Comparison of ENCODE assay signal across 20 cellular contexts in genomic region chr22:42484506-42484905, GRCh38. TPM values are rescaled to one million over a fixed set of nuclear protein-coding genes. Genes with fewer than 3 reads are reported as not detected.
DNase-seq lines count a peak whose midpoint lies in the region; ATAC-seq and TF ChIP-seq lines count a peak whose summit lies in the region.
"Had no signal": no experiment of that assay in that cellular context is flagged by ENCODE, and none has a peak within 500 bp of the region (broad histone marks: within the 10 kb centered on the region; RNA-seq: fewer than 3 reads in every experiment).

No MANE protein-coding gene starts in this region.

- H3K79me2 ChIP-seq in parathyroid adenoma: no peaks in the 10 kb centered on the region

- H3K27ac ChIP-seq in parathyroid adenoma (peak overlapping the region; percentile 26), thyroid gland (peak overlapping the region in 1 of 3 donors; percentile 6), coronary artery (no peak overlapping the region)
- H3K27ac ChIP-seq: 22Rv1; A549; BLaER1 treated with 17β-estradiol and CSF1 and Interleukin-3, amounts not matched to agents 10 nM and 100 nM; C4-2B had no signal

- no peaks in the 10 kb centered on the region for H3K27me3 ChIP-seq in parathyroid adenoma (ENCODE audit: control insufficient read depth, insufficient read depth, low read length)
- no peaks in the 10 kb centered on the region for H3K27me3 ChIP-seq in thyroid gland
- H3K27me3 ChIP-seq: BLaER1 treated with 17β-estradiol and CSF1 and Interleukin-3, amounts not matched to agents 10 nM and 100 nM had no signal

- no peaks in the 10 kb centered on the region for H3K9me3 Mint-ChIP-seq in activated naive CD8-positive, alpha-beta T cell (ENCODE audit: low read depth)
- H3K9me3 Mint-ChIP-seq in activated naive CD8-positive, alpha-beta T cell treated with anti-CD3 and anti-CD28 coated beads, Interleukin-2, amount 50 U/mL, for 24 hours: no peaks in the 10 kb centered on the region
- H3K9me3 Mint-ChIP-seq: CD4-positive, alpha-beta T cell; CD8-positive, alpha-beta T cell had no signal

- H3K9ac ChIP-seq in parathyroid adenoma: no peak overlapping the region
- H3K9ac ChIP-seq: BLaER1 treated with 17β-estradiol and CSF1 and Interleukin-3, amounts not matched to agents 10 nM and 100 nM had no signal

- no peak for ATAC-seq in activated naive CD8-positive, alpha-beta T cell treated with anti-CD3 and anti-CD28 coated beads, Interleukin-2, amount 50 U/mL, for 24 hours
- ATAC-seq: A549; CD8-positive, alpha-beta T cell had no signal

- no peak for DNase-seq in activated naive CD8-positive, alpha-beta T cell treated with anti-CD3 and anti-CD28 coated beads, Interleukin-2, amount 50 U/mL, for 24 hours
- peak; percentile 76 for DNase-seq in left kidney (ENCODE audit: low read depth, low spot score)
- DNase-seq in thyroid gland: peak; percentile 72 to 73
- no peak for DNase-seq in NCI-H1694 (lab: John Stamatoyannopoulos, UW)
- DNase-seq in OCI-M1 (lab: John Stamatoyannopoulos, UW): no peak
- DNase-seq in coronary artery (ENCODE audit: low spot score): no peak
- DNase-seq: AML-193; Caco-2; Calu3; CD4-positive, alpha-beta T cell; CD8-positive, alpha-beta T cell; DMS79 treated with DMSO at 0.1 percent for 48 hours; GF-D8 had no signal

- TF ChIP-seq POLR2A in thyroid gland (IDR thresholded peaks at IDR 0.05): no peak

- no peaks in the 10 kb centered on the region for H3K4me1 Mint-ChIP-seq in activated naive CD8-positive, alpha-beta T cell (ENCODE audit: low read depth)
- peaks cover 2% of the 10 kb centered on the region for H3K4me1 Mint-ChIP-seq in activated naive CD8-positive, alpha-beta T cell treated with anti-CD3 and anti-CD28 coated beads, Interleukin-2, amount 50 U/mL, for 24 hours

- TF ChIP-seq CTCF in parathyroid adenoma (IDR thresholded peaks at IDR 0.05): no peak
- TF ChIP-seq CTCF in thyroid gland (IDR thresholded peaks at IDR 0.05): no peak
- no peak for TF ChIP-seq CTCF in coronary artery (IDR thresholded peaks at IDR 0.05)

- peaks cover 2% of the 10 kb centered on the region for H3K27me3 Mint-ChIP-seq in activated naive CD8-positive, alpha-beta T cell
- H3K27me3 Mint-ChIP-seq in activated naive CD8-positive, alpha-beta T cell treated with anti-CD3 and anti-CD28 coated beads, Interleukin-2, amount 50 U/mL, for 24 hours: peaks cover 6% of the 10 kb centered on the region
- H3K27me3 Mint-ChIP-seq: CD4-positive, alpha-beta T cell had no signal

- intact Hi-C loops in thyroid gland (cut with DNase I): no loop called here

- H3K4me3 Mint-ChIP-seq in activated naive CD8-positive, alpha-beta T cell: no peak overlapping the region
- no peak overlapping the region for H3K4me3 Mint-ChIP-seq in activated naive CD8-positive, alpha-beta T cell treated with anti-CD3 and anti-CD28 coated beads, Interleukin-2, amount 50 U/mL, for 24 hours
- H3K4me3 Mint-ChIP-seq: B cell; CD4-positive, alpha-beta T cell; CD8-positive, alpha-beta T cell had no signal

- peak overlapping the region; percentile 34 for H3K27ac Mint-ChIP-seq in activated naive CD8-positive, alpha-beta T cell
- no peak overlapping the region for H3K27ac Mint-ChIP-seq in activated naive CD8-positive, alpha-beta T cell treated with anti-CD3 and anti-CD28 coated beads, Interleukin-2, amount 50 U/mL, for 24 hours
- H3K27ac Mint-ChIP-seq: B cell; CD4-positive, alpha-beta T cell; CD8-positive, alpha-beta T cell had no signal

- H3K9me3 ChIP-seq in parathyroid adenoma (ENCODE audit: control insufficient read depth, low read length) (no peaks in the 10 kb centered on the region), thyroid gland (no peaks in the 10 kb centered on the region)
- H3K9me3 ChIP-seq: A549; BLaER1 treated with 17β-estradiol and CSF1 and Interleukin-3, amounts not matched to agents 10 nM and 100 nM; Caco-2 had no signal

- no peak overlapping the region for H3K4me2 ChIP-seq in parathyroid adenoma (ENCODE audit: low read length)
- H3K4me2 ChIP-seq: A549 had no signal

- H2AFZ ChIP-seq in parathyroid adenoma: no peak overlapping the region

- no peaks in the 10 kb centered on the region for H3K36me3 ChIP-seq in parathyroid adenoma (ENCODE audit: control insufficient read depth, insufficient read depth, low read length)
- H3K36me3 ChIP-seq in thyroid gland: no peaks in the 10 kb centered on the region
- H3K36me3 ChIP-seq: BLaER1 treated with 17β-estradiol and CSF1 and Interleukin-3, amounts not matched to agents 10 nM and 100 nM had no signal

- H3K4me1 ChIP-seq in parathyroid adenoma: no peaks in the 10 kb centered on the region
- H3K4me1 ChIP-seq in thyroid gland: peaks cover 0 to 5% of the 10 kb centered on the region in 2 donors
- H3K4me1 ChIP-seq: A549, Caco-2 had no signal

- 22 to 40% methylated on average over 5 to 6 of the region's 6 CpGs for WGBS in thyroid gland, 2 donors

- H3K4me3 ChIP-seq in parathyroid adenoma (ENCODE audit: low read depth, low read length) (no peak overlapping the region), thyroid gland (replicated peaks in 1 of 3) (no peak overlapping the region), coronary artery (no peak overlapping the region)
- H3K4me3 ChIP-seq: A549; BLaER1 treated with 17β-estradiol and CSF1 and Interleukin-3, amounts not matched to agents 10 nM and 100 nM had no signal

- no peaks in the 10 kb centered on the region for H3K36me3 Mint-ChIP-seq in activated naive CD8-positive, alpha-beta T cell
- H3K36me3 Mint-ChIP-seq in activated naive CD8-positive, alpha-beta T cell treated with anti-CD3 and anti-CD28 coated beads, Interleukin-2, amount 50 U/mL, for 24 hours (ENCODE audit: low read depth): no peaks in the 10 kb centered on the region
- H3K36me3 Mint-ChIP-seq: CD8-positive, alpha-beta T cell had no signal

RNA-seq across cellular contexts. Expression of gene RRP7A, which starts 35.1 kb away (rescaled TPM):
- total RNA-seq in thyroid gland: 10 to 100 TPM; 20.2 to 27.8 (median 26.8) TPM

RNA-seq across cellular contexts. Expression of gene NFAM1, which starts 52.3 kb away (rescaled TPM):
- total RNA-seq in thyroid gland: 1 to 10 TPM in 3 of 4 donors, under 1 TPM in 1; 0.89 to 1.4 (median 1.2) TPM
- total RNA-seq: Caco-2; CD8-positive, alpha-beta T cell had no signal

Comparison
In these comparisons a context has a peak if more than half of its experiments do, and no peak if none do; other contexts are left out.
1. DNase-seq: peak in left kidney (single experiment) and thyroid gland (2 of 2); none in activated naive CD8-positive, alpha-beta T cell treated with anti-CD3 and anti-CD28 coated beads, Interleukin-2, amount 50 U/mL, for 24 hours (single experiment), NCI-H1694 (single experiment), OCI-M1 (single experiment) and coronary artery (single experiment).